Comparison of ENCODE assay signal across 25 cellular contexts in genomic region chr1:87278791-87279190, GRCh38. TPM values are rescaled to one million over a fixed set of nuclear protein-coding genes. Genes with fewer than 3 reads are reported as not detected.
DNase-seq lines count a peak whose midpoint lies in the region; ATAC-seq and TF ChIP-seq lines count a peak whose summit lies in the region.
"Had no signal": no experiment of that assay in that cellular context is flagged by ENCODE, and none has a peak within 500 bp of the region (broad histone marks: within the 10 kb centered on the region; RNA-seq: fewer than 3 reads in every experiment).

No MANE protein-coding gene starts in this region.

- no peak for TF ChIP-seq POLR2A in ovary (IDR thresholded peaks at IDR 0.05)

- no peaks in the 10 kb centered on the region for H3K27me3 Mint-ChIP-seq in endothelial cell (ENCODE audit: unreplicated experiment)
- H3K27me3 Mint-ChIP-seq: activated naive CD8-positive, alpha-beta T cell had no signal

- H3K27ac ChIP-seq in mesendoderm (ENCODE audit: low read depth, low read length) (no peak overlapping the region), smooth muscle cell (ENCODE audit: low read depth) (peak overlapping the region; percentile 90), ovary (no peak overlapping the region)
- H3K27ac ChIP-seq: foreskin keratinocyte, KMS-11 had no signal

- H3K36me3 ChIP-seq in mesendoderm (ENCODE audit: control insufficient read depth, insufficient read depth, low read length) (no peaks in the 10 kb centered on the region), smooth muscle cell (ENCODE audit: low read depth) (no peaks in the 10 kb centered on the region), ovary (no peaks in the 10 kb centered on the region)
- H3K36me3 ChIP-seq: ascending aorta had no signal

- no peaks in the 10 kb centered on the region for H3K79me1 ChIP-seq in mesendoderm (ENCODE audit: low read length)

- H3K36me3 Mint-ChIP-seq in endothelial cell (ENCODE audit: low read depth, unreplicated experiment): no peaks in the 10 kb centered on the region
- H3K36me3 Mint-ChIP-seq: activated naive CD8-positive, alpha-beta T cell had no signal

- no peak overlapping the region for H3K27ac Mint-ChIP-seq in endothelial cell (ENCODE audit: unreplicated experiment)
- H3K27ac Mint-ChIP-seq: activated CD4-positive, alpha-beta memory T cell treated with anti-CD3 and anti-CD28 coated beads, Interleukin-2, amount 10 ng/mL, durations not matched to agents 7 days and 5 days; activated naive CD8-positive, alpha-beta T cell had no signal

- H3K18ac ChIP-seq in mesendoderm (ENCODE audit: low read length): no peak overlapping the region

- H3K79me2 ChIP-seq in mesendoderm (ENCODE audit: control insufficient read depth, insufficient read depth, low read length) (no peaks in the 10 kb centered on the region), smooth muscle cell (ENCODE audit: low read depth) (no peaks in the 10 kb centered on the region)

- no peaks in the 10 kb centered on the region for H4K20me1 ChIP-seq in smooth muscle cell (ENCODE audit: low read depth)

- peak overlapping the region; percentile 52 for H3K4ac ChIP-seq in mesendoderm (ENCODE audit: low read depth, low read length)

- intact Hi-C loops in ovary (cut with DNase I): no loop called here

- H2BK5ac ChIP-seq in mesendoderm (ENCODE audit: low read length): no peak overlapping the region

- H3K9ac ChIP-seq in mesendoderm (ENCODE audit: low read length) (no peak overlapping the region), smooth muscle cell (ENCODE audit: low read depth) (peak overlapping the region; percentile 42)
- H3K9ac ChIP-seq: KMS-11 had no signal

- no peaks in the 10 kb centered on the region for H3K4me1 ChIP-seq in mesendoderm (ENCODE audit: control insufficient read depth, low read depth, low read length)
- peaks cover 10% of the 10 kb centered on the region for H3K4me1 ChIP-seq in smooth muscle cell (ENCODE audit: low read depth)
- no peaks in the 10 kb centered on the region for H3K4me1 ChIP-seq in ovary (ENCODE audit: insufficient read depth)
- H3K4me1 ChIP-seq: foreskin keratinocyte had no signal

- WGBS in mesendoderm (ENCODE audit: extremely low coverage, insufficient coverage, low lambda C conversion rate): no CpG with 5 or more reads among the region's 2 CpGs
- WGBS in smooth muscle cell (ENCODE audit: low lambda C conversion rate): 52% methylated on average over 2 of the region's 2 CpGs
- WGBS in ovary, 3 donors: 61 to 76% (median 67%) methylated on average over 2 of the region's 2 CpGs

- H3K4me2 ChIP-seq in mesendoderm (ENCODE audit: low read length) (no peak overlapping the region), smooth muscle cell (peak overlapping the region; percentile 73)
- H3K4me2 ChIP-seq: KMS-11 had no signal

- no peak overlapping the region for H4K5ac ChIP-seq in mesendoderm (ENCODE audit: low read length)

- no peak overlapping the region for H3K4me3 Mint-ChIP-seq in endothelial cell (ENCODE audit: unreplicated experiment)
- H3K4me3 Mint-ChIP-seq: activated CD4-positive, alpha-beta memory T cell treated with anti-CD3 and anti-CD28 coated beads, Interleukin-2, amount 10 ng/mL, durations not matched to agents 7 days and 5 days; activated naive CD8-positive, alpha-beta T cell; central memory CD8-positive, alpha-beta T cell had no signal

- H3K4me1 Mint-ChIP-seq in endothelial cell (ENCODE audit: unreplicated experiment): peaks cover 10% of the 10 kb centered on the region
- H3K4me1 Mint-ChIP-seq: activated CD4-positive, alpha-beta memory T cell treated with anti-CD3 and anti-CD28 coated beads, Interleukin-2, amount 10 ng/mL, durations not matched to agents 7 days and 5 days; central memory CD8-positive, alpha-beta T cell had no signal

- ATAC-seq in HG03432 (IDR thresholded peaks at IDR 0.05; ENCODE audit: unreplicated experiment): no peak
- ATAC-seq: foreskin keratinocyte, SK-N-SH treated with all-trans-retinoic acid at 6 μM for 48 hours had no signal

- peak overlapping the region; percentile 45 for H2AFZ ChIP-seq in smooth muscle cell (ENCODE audit: low read depth)

- H2BK15ac ChIP-seq in mesendoderm (replicated peaks; ENCODE audit: low read depth): no peak overlapping the region

- no peak overlapping the region for H2BK120ac ChIP-seq in mesendoderm (ENCODE audit: low read depth, low read length)

- H3K23ac ChIP-seq in mesendoderm (ENCODE audit: low read length): no peak overlapping the region

- TF ChIP-seq CTCF in fibroblast of mammary gland (conservative IDR thresholded peaks at IDR 0.05; ENCODE audit: control insufficient read depth, insufficient read depth, low read depth, low read length) (no peak), smooth muscle cell (IDR thresholded peaks at IDR 0.05; ENCODE audit: borderline replicate concordance, insufficient read depth, poor library complexity, severe bottlenecking) (no peak), endothelial cell (IDR thresholded peaks at IDR 0.05; ENCODE audit: unreplicated experiment) (no peak), ovary (IDR thresholded peaks at IDR 0.05) (no peak)

- no peak overlapping the region for H2AK5ac ChIP-seq in mesendoderm (ENCODE audit: low read length)

- H4K8ac ChIP-seq in mesendoderm (ENCODE audit: low read depth, low read length): no peak overlapping the region

- H3K4me3 ChIP-seq in fibroblast of mammary gland (ENCODE audit: control insufficient read depth, low read depth, low read length) (no peak overlapping the region), mesendoderm (ENCODE audit: low read length) (no peak overlapping the region), smooth muscle cell (no peak overlapping the region), ovary (no peak overlapping the region)
- H3K4me3 ChIP-seq: ascending aorta had no signal

- no peak for TF ChIP-seq EP300 in ovary (IDR thresholded peaks at IDR 0.05)

- H3K56ac ChIP-seq in mesendoderm (ENCODE audit: low read length): no peak overlapping the region

- H3K27me3 ChIP-seq in mesendoderm (ENCODE audit: insufficient read depth, low read length, poor library complexity) (no peaks in the 10 kb centered on the region), smooth muscle cell (ENCODE audit: low read depth) (no peaks in the 10 kb centered on the region), ovary (no peaks in the 10 kb centered on the region)
- H3K27me3 ChIP-seq: ascending aorta, foreskin keratinocyte had no signal

- DNase-seq in GM03348 (ENCODE audit: low spot score) (peak; percentile 53), fibroblast of mammary gland (ENCODE audit: low read depth) (peak; percentile 71), mesendoderm (peak; percentile 23), smooth muscle cell (lab: John Stamatoyannopoulos, UW; ENCODE audit: unreplicated experiment) (no peak), RKO (ENCODE audit: low spot score) (no peak), endothelial cell (ENCODE audit: low spot score) (no peak), ovary (no peak)
- DNase-seq: activated CD4-positive, alpha-beta memory T cell treated with anti-CD3 and anti-CD28 coated beads, Interleukin-2, amount 10 ng/mL, durations not matched to agents 7 days and 5 days; activated CD4-positive, alpha-beta T cell treated with anti-CD3 and anti-CD28 coated beads for 1 hour; foreskin keratinocyte; kidney glomerular epithelial cell; mammary epithelial cell; NCI-H1417 treated with DMSO at 0.1 percent for 48 hours; NCI-H2107; NCI-H446 treated with DMSO at 0.1 percent for 48 hours; NCI-H82; stimulated activated CD4-positive, alpha-beta T cell treated with anti-CD3 and anti-CD28 coated beads, Interleukin-12 subunit alpha, Interleukin-12 subunit beta, amount 100 ng/mL, for 4 hours; stimulated activated CD4-positive, alpha-beta T cell treated with anti-CD3 and anti-CD28 coated beads, Interleukin-4, amount 100 ng/mL, for 1 hour; T-helper 2 cell had no signal

- H3K9me3 Mint-ChIP-seq in endothelial cell (ENCODE audit: unreplicated experiment): no peaks in the 10 kb centered on the region
- H3K9me3 Mint-ChIP-seq: activated CD4-positive, alpha-beta memory T cell treated with anti-CD3 and anti-CD28 coated beads, Interleukin-2, amount 10 ng/mL, durations not matched to agents 7 days and 5 days; central memory CD8-positive, alpha-beta T cell had no signal

- H3K9me3 ChIP-seq in smooth muscle cell (replicated peaks; ENCODE audit: low read depth) (no peaks in the 10 kb centered on the region), ovary (no peaks in the 10 kb centered on the region)
- H3K9me3 ChIP-seq: ascending aorta had no signal

- peaks cover 3% of the 10 kb centered on the region for H3F3A ChIP-seq in smooth muscle cell (ENCODE audit: low read depth)

RNA-seq across cellular contexts. Expression of gene LMO4, which starts 49.9 kb away (rescaled TPM):
- 68.6 TPM for polyA plus RNA-seq in mesendoderm (2013, experiment 1 of 2)
- polyA plus RNA-seq in mesendoderm (2013, experiment 2 of 2): 70.1 TPM
- 140 and 166 TPM in 2 replicates for total RNA-seq in smooth muscle cell
- 54.2 and 56.5 TPM in 2 replicates for polyA plus RNA-seq in smooth muscle cell
- total RNA-seq in endothelial cell (ENCODE audit: unreplicated experiment): 25.9 TPM
- 10 to 100 TPM; 21.7 to 45.4 (median 35.4) TPM for total RNA-seq in ovary
- polyA plus RNA-seq in ovary: 10 to 100 TPM; 50.5 to 85.4 TPM

Comparison
In these comparisons a context has a peak if more than half of its experiments do, and no peak if none do; other contexts are left out.
1. DNase-seq: peak in GM03348 (single experiment), fibroblast of mammary gland (single experiment) and mesendoderm (single experiment); none in smooth muscle cell (single experiment), RKO (single experiment), endothelial cell (single experiment) and ovary (0 of 5).